Comparison of ENCODE assay signal across 20 cellular contexts in genomic region chr10:100788027-100788900, GRCh38. TPM values are rescaled to one million over a fixed set of nuclear protein-coding genes. Genes with fewer than 3 reads are reported as not detected.
A peak's percentile ranks its signal among the peaks of the same experiment; 100 is the strongest.
DNase-seq lines count a peak whose midpoint lies in the region; ATAC-seq, FAIRE-seq and TF ChIP-seq lines count a peak whose summit lies in the region.
"Had no signal": no experiment of that assay in that cellular context is flagged by ENCODE, and none has a peak within 500 bp of the region (broad histone marks: within the 10 kb centered on the region; RNA-seq: fewer than 3 reads in every experiment).

No MANE protein-coding gene starts in this region.

- H2BK20ac ChIP-seq in H1 (ENCODE audit: low read length), result peak overlapping the region; percentile 87; the same call in 1 of the 2 replicates

- peak overlapping the region; percentile 74 for H4K8ac ChIP-seq in H1 (ENCODE audit: extremely low read depth, insufficient read depth, low read length)

- H3K4me3 ChIP-seq in A549 (no peak overlapping the region), HUES6 (ENCODE audit: low read depth, low read length) (peak overlapping the region; percentile 29; the same call in 1 of the 2 replicates), H1 (ENCODE audit: extremely low read depth in 1 of 4, insufficient read depth in 2 of 4, low read depth in 3 of 4, low read length in 4 of 4) (no peak overlapping the region), MM.1S (ENCODE audit: low read length) (no peak overlapping the region)
- H3K4me3 ChIP-seq: SJCRH30 had no signal

- H3K18ac ChIP-seq in H1 (ENCODE audit: extremely low read depth, low read length), result peak overlapping the region; percentile 57; the same call in 1 of the 2 replicates

- no peak overlapping the region for H2BK15ac ChIP-seq in H1 (ENCODE audit: low read length)

- TF ChIP-seq CTCF in A549 (IDR thresholded peaks at IDR 0.05) (no peak), H1 (IDR thresholded peaks at IDR 0.05; ENCODE audit: control extremely low read depth in 1 of 3, insufficient read depth in 1 of 3, low read depth in 1 of 3, low read length in 3 of 3) (peak in 1 of 3 experiments; percentile 30; a peak in 1 of 4 replicates), MM.1S (IDR thresholded peaks at IDR 0.05; ENCODE audit: low read length) (no peak)

- H3K79me1 ChIP-seq in H1 (ENCODE audit: low read depth, low read length), result no peaks in the 10 kb centered on the region

- TF ChIP-seq EP300 in A549 (IDR thresholded peaks at IDR 0.05) (no peak), H1 (IDR thresholded peaks at IDR 0.05; ENCODE audit: borderline replicate concordance in 1 of 2, low read depth in 2 of 2, low read length in 2 of 2) (no peak)

- H3K36me3 ChIP-seq in HUES6 (ENCODE audit: control insufficient read depth, insufficient read depth, low read length) (no peaks in the 10 kb centered on the region), H1 (ENCODE audit: control insufficient read depth in 2 of 4, insufficient read depth in 4 of 4, low read length in 3 of 4) (no peaks in the 10 kb centered on the region), MM.1S (replicated peaks; ENCODE audit: insufficient read depth, low read length) (no peaks in the 10 kb centered on the region)
- H3K36me3 ChIP-seq: SJCRH30 had no signal

- H3K9ac ChIP-seq in HUES6 (ENCODE audit: low read length) (peak overlapping the region; percentile 29), H1 (replicated peaks in 1 of 4; ENCODE audit: extremely low read depth in 1 of 4, low read depth in 3 of 4, low read length in 3 of 4) (no peak overlapping the region), MM.1S (ENCODE audit: low read length) (no peak overlapping the region)

- WGBS in A549 (ENCODE audit: missing lambda C conversion rate), result 60% methylated on average over 14 of the region's 16 CpGs
- WGBS in H1 (ENCODE audit: extremely low coverage in 1 of 2, insufficient coverage in 1 of 2, insufficient read length in 1 of 2, insufficient replicate concordance in 2 of 2, low coverage in 1 of 2, low lambda C conversion rate in 2 of 2, missing lambda C conversion rate in 1 of 2), 2 experiments, result 79% methylated on average over 16 of the region's 16 CpGs; no CpG with 5 or more reads in 1 of the 2 experiments

- TF ChIP-seq RAD21 in A549 (conservative IDR thresholded peaks at IDR 0.05 in 1 of 2, IDR thresholded peaks at IDR 0.05 in 1 of 2), result no peak
- TF ChIP-seq RAD21 in H1 (IDR thresholded peaks at IDR 0.05 in 1 of 2, conservative IDR thresholded peaks at IDR 0.05 in 1 of 2; ENCODE audit: low read depth in 2 of 2, low read length in 2 of 2), result no peak; a peak in 1 of 4 replicates

- no peak overlapping the region for H3K27ac ChIP-seq in A549
- no peak overlapping the region for H3K27ac ChIP-seq in HUES6 (ENCODE audit: low read depth, low read length)
- H3K27ac ChIP-seq in H1 (ENCODE audit: low read depth, low read length), result no peak overlapping the region
- H3K27ac ChIP-seq in MM.1S (ENCODE audit: low read length), result no peak overlapping the region
- H3K27ac ChIP-seq: RWPE1, SJCRH30 had no signal

- ATAC-seq in A549 (no peak), GM18867 (IDR thresholded peaks at IDR 0.05; ENCODE audit: unreplicated experiment) (no peak)

- no peak overlapping the region for H3K4ac ChIP-seq in H1 (replicated peaks; ENCODE audit: insufficient read length, low read depth, low read length)

- no peaks in the 10 kb centered on the region for H3F3A ChIP-seq in MM.1S (ENCODE audit: insufficient read depth, low read length)

- no peak overlapping the region for H2AK5ac ChIP-seq in H1 (ENCODE audit: low read depth, low read length)

- H2BK12ac ChIP-seq in H1 (ENCODE audit: low read depth, low read length), result peak overlapping the region; percentile 21; the same call in 1 of the 2 replicates

- no peak overlapping the region for H3K4me2 ChIP-seq in A549
- peak overlapping the region in 1 of 2 experiments; percentile 8; a peak in 1 of 4 replicates for H3K4me2 ChIP-seq in H1 (ENCODE audit: insufficient read depth in 1 of 2, low read depth in 2 of 2, low read length in 2 of 2)
- H3K4me2 ChIP-seq in MM.1S (ENCODE audit: low read depth, low read length), result no peak overlapping the region

- H3K4me1 ChIP-seq in A549 (no peaks in the 10 kb centered on the region), HUES6 (ENCODE audit: control insufficient read depth, insufficient read depth, low read length) (peaks cover 44% of the 10 kb centered on the region), H1 (replicated peaks in 1 of 4; ENCODE audit: control insufficient read depth in 3 of 4, insufficient read depth in 4 of 4, low read length in 3 of 4) (peaks cover 0 to 26% (median 13%) of the 10 kb centered on the region in 4 experiments; a peak in 6 of 7 replicates), MM.1S (ENCODE audit: low read length) (no peaks in the 10 kb centered on the region)
- H3K4me1 ChIP-seq: SJCRH30 had no signal

- no peak overlapping the region for H3K23ac ChIP-seq in H1 (ENCODE audit: insufficient read length)

- H4K91ac ChIP-seq in H1 (replicated peaks; ENCODE audit: insufficient read length, low read length), result peak overlapping the region; percentile 70

- H2BK120ac ChIP-seq in H1 (replicated peaks; ENCODE audit: low read depth, low read length), result no peak overlapping the region

- no peak overlapping the region; the same call in 1 of the 2 replicates for H2BK5ac ChIP-seq in H1 (ENCODE audit: low read depth, low read length)

- no peaks in the 10 kb centered on the region for H3K23me2 ChIP-seq in H1 (ENCODE audit: low read depth, low read length)

- H2AFZ ChIP-seq in H1 (ENCODE audit: low read length), result peak overlapping the region; percentile 70
- H2AFZ ChIP-seq in MM.1S (ENCODE audit: low read length), result no peak overlapping the region

- H3K9me3 ChIP-seq in A549 (no peaks in the 10 kb centered on the region), HUES6 (ENCODE audit: control insufficient read depth, insufficient read depth, low read depth, low read length) (no peaks in the 10 kb centered on the region), H1 (ENCODE audit: insufficient read depth in 2 of 2, low read depth in 1 of 2, low read length in 1 of 2) (no peaks in the 10 kb centered on the region), MM.1S (replicated peaks; ENCODE audit: insufficient read depth, low read length) (no peaks in the 10 kb centered on the region)
- H3K9me3 ChIP-seq: SJCRH30 had no signal

- H3K79me2 ChIP-seq in H1 (ENCODE audit: control insufficient read depth in 1 of 2, insufficient read depth in 2 of 2, low read length in 2 of 2) (no peaks in the 10 kb centered on the region), MM.1S (ENCODE audit: low read length) (no peaks in the 10 kb centered on the region)

- DNase-seq in A549 (ENCODE audit: low read depth in 1 of 2, low spot score in 1 of 2), result no peak
- DNase-seq in H1 (ENCODE audit: low read depth in 1 of 2, low spot score in 2 of 2), result no peak
- peak; percentile 60 for DNase-seq in mesenteric fat pad (ENCODE audit: low spot score)
- DNase-seq in MM.1S, result no peak
- no peak for DNase-seq in effector CD8-positive, alpha-beta T cell (lab: John Stamatoyannopoulos, UW)
- DNase-seq in NCI-H446 (lab: John Stamatoyannopoulos, UW), result no peak
- DNase-seq: AML-193; CD4-positive, alpha-beta T cell; DND-41; GF-D8; NCI-H1417 treated with DMSO at 0.1 percent for 48 hours; NCI-H2029 treated with DMSO at 0.1 percent for 48 hours; NCI-H524; OCI-M1; SJCRH30 had no signal

- POLR2A ChIA-PET in A549 (lab: Yijun Ruan, JAX) (no interaction called here), H1 (lab: Charles Lee; ENCODE audit: partially characterized antibody) (interaction anchor here (0.6 to 1.5 kb wide), 3 partner anchors 15 to 181 kb away, joined by 3 to 5 read pairs (median 4); no protein-coding TSS in a partner anchor)

- no peaks in the 10 kb centered on the region for H3K9me2 ChIP-seq in MM.1S (replicated peaks; ENCODE audit: insufficient read depth, low read length)

- H3K14ac ChIP-seq in H1 (ENCODE audit: insufficient read length), result no peak overlapping the region

- TF ChIP-seq POLR2A in A549 (IDR thresholded peaks at IDR 0.05; ENCODE audit: low read length), result no peak
- no peak for TF ChIP-seq POLR2A in H1 (IDR thresholded peaks at IDR 0.05; ENCODE audit: control extremely low read depth in 1 of 2, low read depth in 2 of 2, low read length in 2 of 2)

- H4K5ac ChIP-seq in H1 (ENCODE audit: insufficient read length, low read depth, low read length), result no peak overlapping the region

- peaks cover 26% of the 10 kb centered on the region for H3K27me3 ChIP-seq in HUES6 (ENCODE audit: control insufficient read depth, insufficient read depth, low read length)
- no peaks in the 10 kb centered on the region; a peak in 5 of 7 replicates for H3K27me3 ChIP-seq in H1 (replicated peaks in 1 of 4; ENCODE audit: control insufficient read depth in 3 of 4, extremely low read depth in 1 of 4, insufficient read depth in 3 of 4, low read length in 3 of 4)
- peaks cover 91% of the 10 kb centered on the region for H3K27me3 ChIP-seq in MM.1S (replicated peaks; ENCODE audit: insufficient read depth, low read length)
- H3K27me3 ChIP-seq: SJCRH30 had no signal

- H3K56ac ChIP-seq in H1 (replicated peaks; ENCODE audit: insufficient read length, low read depth, low read length), result no peak overlapping the region

- H4K20me1 ChIP-seq in H1 (replicated peaks in 1 of 2; ENCODE audit: control insufficient read depth in 1 of 2, insufficient read depth in 2 of 2, low read length in 2 of 2), result no peaks in the 10 kb centered on the region
- no peaks in the 10 kb centered on the region for H4K20me1 ChIP-seq in MM.1S (ENCODE audit: insufficient read depth, low read length)

- CTCF ChIA-PET in A549 (lab: Yijun Ruan, JAX), result interaction anchor here (0.6 kb wide), 1 partner anchor 11 kb away, joined by 5 read pairs; no protein-coding TSS in a partner anchor
- CTCF ChIA-PET in H1 (lab: Charles Lee; ENCODE audit: partially characterized antibody), result interaction anchor here (0.5 to 2.2 kb wide), 20 partner anchors 8 to 269 kb away, joined by 3 to 12 read pairs (median 4); no protein-coding TSS in a partner anchor

- FAIRE-seq in A549 (lab: Jason Lieb, UNC) (no peak), H1 (lab: Jason Lieb, UNC) (no peak)

RNA-seq across cellular contexts. Expression of gene PAX2, which starts 42.9 kb away (rescaled TPM):
- polyA plus RNA-seq in A549 (2011; rRNA removed) (0.05 and 0.06 TPM in 2 replicates), A549 (2017; fragmentation: RNase III; extraction: RNeasy Plus Mini Kit Qiagen cat#74134 plus additional on column Dnase treatment) (0.18 to 0.21 TPM (median 0.21 TPM) in 3 replicates), H1 (2011; rRNA removed) (0.02 TPM in 1 of 2 replicates, not detected in the other)
- polyA plus RNA-seq in A549 (2012; cell fraction: cytosol; rRNA removed), result 0.04 and 0.05 TPM in 2 replicates
- polyA plus RNA-seq in A549 (2012; cell fraction: nucleus; rRNA removed), result 0.14 and 0.24 TPM in 2 replicates
- polyA minus RNA-seq in A549 (2011; rRNA and poly(A)+ RNA removed), result 0.10 TPM in 1 of 2 replicates, not detected in the other
- not detected in 2 replicates for total RNA-seq in H1 (2021; fragmentation: NEBNext Ultra II Directional; extraction: Animal tissue kit (Norgen Biotek cat#: 25700))
- polyA plus RNA-seq in H1 (2011; cell fraction: cytosol; rRNA removed), result not detected
- polyA plus RNA-seq in H1 (2011; cell fraction: nucleus; rRNA removed), result not detected
- 0.05 TPM in 1 of 4 replicates, not detected in the others for polyA plus RNA-seq in H1 (2012, experiment 1 of 2)
- polyA plus RNA-seq in H1 (2012, experiment 2 of 2), result not detected
- not detected for polyA plus RNA-seq in H1 (2013, experiment 1 of 2)
- polyA plus RNA-seq in H1 (2013, experiment 2 of 2), result 0.06 TPM
- not detected in 2 replicates for polyA minus RNA-seq in H1 (2011; rRNA and poly(A)+ RNA removed)
- polyA minus RNA-seq in H1 (2011; cell fraction: cytosol; rRNA and poly(A)+ RNA removed), result not detected
- not detected for polyA minus RNA-seq in H1 (2011; cell fraction: nucleus; rRNA and poly(A)+ RNA removed)
- total RNA-seq in mesenteric fat pad, result not detected
- total RNA-seq: CD4-positive, alpha-beta T cell; H4; LHCN-M2 had no signal

Comparison
In these comparisons a context has a peak if more than half of its experiments do, and no peak if none do; other contexts are left out.
1. Of the 18 proteins assayed by ChIP-seq in both H1 and A549: peak only in H1: none; only in A549: MAFK; in both: none; in neither: 16; mixed calls (peak in some experiments, not most) for 1.